Comparison of ENCODE assay signal across 9 cellular contexts in genomic region chr17:83099570-83100181, GRCh38. TPM values are rescaled to one million over a fixed set of nuclear protein-coding genes. Genes with fewer than 3 reads are reported as not detected.
DNase-seq lines count a peak whose midpoint lies in the region; ATAC-seq, FAIRE-seq and TF ChIP-seq lines count a peak whose summit lies in the region.
"Had no signal": no experiment of that assay in that cellular context is flagged by ENCODE, and none has a peak within 500 bp of the region (broad histone marks: within the 10 kb centered on the region; RNA-seq: fewer than 3 reads in every experiment).

No MANE protein-coding gene starts in this region.

- no peak overlapping the region for H2AK5ac ChIP-seq in mesenchymal stem cell (ENCODE audit: low read length, severe bottlenecking)

- H2BK12ac ChIP-seq in mesenchymal stem cell (ENCODE audit: low read length in 2 of 2) = no peak overlapping the region

- in situ Hi-C loops in astrocyte of the cerebellum (cut with HindIII; ENCODE audit: low sequenced_read_pairs) = no loop called here

- H2BK5ac ChIP-seq in mesenchymal stem cell (ENCODE audit: low read depth, low read length, poor library complexity, severe bottlenecking) = no peak overlapping the region

- peak overlapping the region; percentile 66 for H3K9ac ChIP-seq in mesenchymal stem cell (ENCODE audit: low read length)

- peak overlapping the region; percentile 61 for H3K4me2 ChIP-seq in mesenchymal stem cell (ENCODE audit: low read length, poor library complexity, severe bottlenecking)

- no peak overlapping the region for H3K14ac ChIP-seq in mesenchymal stem cell (ENCODE audit: low read length in 2 of 2)

- peaks cover 10% of the 10 kb centered on the region for H3K36me3 Mint-ChIP-seq in activated T-cell treated with anti-CD3 and anti-CD28 coated beads, Interleukin-2, amount 50 U/mL, for 24 hours (ENCODE audit: low read depth)

- peak; percentile 69 for FAIRE-seq in urothelium cell line (lab: Jason Lieb, UNC)
- FAIRE-seq: H1 had no signal

- no peak overlapping the region for H3K4me3 Mint-ChIP-seq in activated T-cell treated with anti-CD3 and anti-CD28 coated beads, Interleukin-2, amount 50 U/mL, for 24 hours

- H3K79me1 ChIP-seq in mesenchymal stem cell (replicated peaks; ENCODE audit: low read length, poor library complexity, severe bottlenecking) = peaks cover 13% of the 10 kb centered on the region

- no peak overlapping the region for H2BK15ac ChIP-seq in mesenchymal stem cell (ENCODE audit: low read depth, poor library complexity, severe bottlenecking)

- H3K4me1 Mint-ChIP-seq in activated T-cell treated with anti-CD3 and anti-CD28 coated beads, Interleukin-2, amount 50 U/mL, for 24 hours (ENCODE audit: low read depth) = peaks cover 7% of the 10 kb centered on the region

- no peak overlapping the region for H4K91ac ChIP-seq in mesenchymal stem cell (ENCODE audit: low read length)

- H3K27me3 Mint-ChIP-seq in activated T-cell treated with anti-CD3 and anti-CD28 coated beads, Interleukin-2, amount 50 U/mL, for 24 hours = peaks cover 32% of the 10 kb centered on the region

- H3K27ac Mint-ChIP-seq in activated T-cell treated with anti-CD3 and anti-CD28 coated beads, Interleukin-2, amount 50 U/mL, for 24 hours = no peak overlapping the region

- no peak overlapping the region for H2BK120ac ChIP-seq in mesenchymal stem cell (ENCODE audit: low read depth, low read length)

- TF ChIP-seq CTCF in astrocyte of the cerebellum (IDR thresholded peaks at IDR 0.05; ENCODE audit: low read depth, low read length, missing control alignments) = no peak

- peaks cover 28 to 36% of the 10 kb centered on the region in 2 experiments for H3K36me3 ChIP-seq in mesenchymal stem cell (ENCODE audit: control insufficient read depth in 1 of 2, insufficient read depth in 2 of 2, low read depth in 1 of 2, low read length in 2 of 2)

- peak overlapping the region; percentile 36 for H3K27ac ChIP-seq in mesenchymal stem cell (ENCODE audit: low read length, poor library complexity, severe bottlenecking)

- ATAC-seq in HG03469 (IDR thresholded peaks at IDR 0.05; ENCODE audit: unreplicated experiment) (no peak), GM21576 (IDR thresholded peaks at IDR 0.05; ENCODE audit: unreplicated experiment) (no peak), GM18867 (IDR thresholded peaks at IDR 0.05; ENCODE audit: unreplicated experiment) (no peak)

- peak overlapping the region in 1 of 2 experiments; percentile 2 for H3K4ac ChIP-seq in mesenchymal stem cell (ENCODE audit: low read depth in 1 of 2, low read length in 2 of 2)

- no peak overlapping the region for H3K23ac ChIP-seq in mesenchymal stem cell (ENCODE audit: low read length in 2 of 2)

- H3K4me3 ChIP-seq in astrocyte of the cerebellum (ENCODE audit: low read depth, low read length) = peak overlapping the region; percentile 12
- peak overlapping the region in 1 of 2 experiments; percentile 24 for H3K4me3 ChIP-seq in mesenchymal stem cell (ENCODE audit: insufficient read depth in 1 of 2, low read depth in 1 of 2, low read length in 2 of 2)

- H3K9me3 Mint-ChIP-seq in activated T-cell treated with anti-CD3 and anti-CD28 coated beads, Interleukin-2, amount 50 U/mL, for 24 hours = no peaks in the 10 kb centered on the region

- H2AFZ ChIP-seq in mesenchymal stem cell (ENCODE audit: low read depth, low read length) = no peak overlapping the region

- no peaks in the 10 kb centered on the region for H3K27me3 ChIP-seq in mesenchymal stem cell (ENCODE audit: control insufficient read depth in 1 of 2, insufficient read depth in 1 of 2, low read length in 2 of 2)

- H3K9me3 ChIP-seq in mesenchymal stem cell (ENCODE audit: control insufficient read depth, low read length) = no peaks in the 10 kb centered on the region

- peak; percentile 41 for DNase-seq in activated T-cell treated with anti-CD3 and anti-CD28 coated beads, Interleukin-2, amount 50 U/mL, for 24 hours
- no peak for DNase-seq in activated T-cell treated with anti-CD3 and anti-CD28 coated beads, Interleukin-2, amount 50 U/mL, for 1 hour
- DNase-seq in astrocyte of the cerebellum (ENCODE audit: low read depth) (no peak), mesenchymal stem cell (no peak), urothelium cell line (ENCODE audit: low spot score) (peak; percentile 83)

- 44% methylated on average over 30 of the region's 34 CpGs for WGBS in mesenchymal stem cell

- H3K18ac ChIP-seq in mesenchymal stem cell (ENCODE audit: low read depth in 1 of 2, low read length in 2 of 2) = peak overlapping the region in 1 of 2 experiments; percentile 24

- H4K8ac ChIP-seq in mesenchymal stem cell (ENCODE audit: low read length) = peak overlapping the region; percentile 39

- H3K4me1 ChIP-seq in mesenchymal stem cell (ENCODE audit: control insufficient read depth, insufficient read depth, low read depth, low read length) = peaks cover 62% of the 10 kb centered on the region

RNA-seq across cellular contexts. Expression of gene METRNL, which starts 20.3 kb away (rescaled TPM):
- polyA plus RNA-seq in mesenchymal stem cell (2013, experiment 1 of 2) = 15.1 TPM
- polyA plus RNA-seq in mesenchymal stem cell (2013, experiment 2 of 2) = 14.1 TPM

Comparison
In these comparisons a context has a peak if more than half of its experiments do, and no peak if none do; other contexts are left out.
1. DNase-seq: peak in activated T-cell treated with anti-CD3 and anti-CD28 coated beads, Interleukin-2, amount 50 U/mL, for 24 hours (single experiment) and urothelium cell line (single experiment); none in activated T-cell treated with anti-CD3 and anti-CD28 coated beads, Interleukin-2, amount 50 U/mL, for 1 hour (single experiment), astrocyte of the cerebellum (single experiment) and mesenchymal stem cell (single experiment).